In genomic region chr2:240433973-240434727, GRCh38 we compare ENCODE assay signal across 8 cellular contexts. TPM values are rescaled to one million over a fixed set of nuclear protein-coding genes. Genes with fewer than 3 reads are reported as not detected.
DNase-seq lines count a peak whose midpoint lies in the region; ATAC-seq and TF ChIP-seq lines count a peak whose summit lies in the region.

No MANE protein-coding gene starts in this region.

- no peak for ATAC-seq in activated CD4-positive, CD25-positive, alpha-beta regulatory T cell treated with anti-CD3 and anti-CD28 coated beads, Interleukin-2, amount 50 U/mL, for 24 hours
- peak; percentile 34 for ATAC-seq in omental fat pad (ENCODE audit: low FRiP score)
- ATAC-seq in GM18868 (IDR thresholded peaks at IDR 0.05; ENCODE audit: unreplicated experiment): no peak
- no peak for ATAC-seq in GM21619 (IDR thresholded peaks at IDR 0.05; ENCODE audit: unreplicated experiment)

- peak overlapping the region; percentile 65 for H3K4me3 ChIP-seq in fibroblast of villous mesenchyme (ENCODE audit: low read depth, low read length)

- peak; percentile 26 for DNase-seq in activated CD4-positive, CD25-positive, alpha-beta regulatory T cell treated with anti-CD3 and anti-CD28 coated beads, Interleukin-2, amount 50 U/mL, for 72 hours
- DNase-seq in activated CD8-positive, alpha-beta memory T cell treated with anti-CD3 and anti-CD28 coated beads, Interleukin-2, amount 50 U/mL, for 48 hours: peak; percentile 59
- DNase-seq in fibroblast of villous mesenchyme (ENCODE audit: low read depth) (peak; percentile 91), omental fat pad (ENCODE audit: low spot score) (peak; percentile 50), cerebellar nuclear complex (lab: John Stamatoyannopoulos, UW) (no peak)

- no peak for TF ChIP-seq CTCF in fibroblast of villous mesenchyme (IDR thresholded peaks at IDR 0.05; ENCODE audit: insufficient read depth, low read depth, low read length)
- no peak for TF ChIP-seq CTCF in omental fat pad (IDR thresholded peaks at IDR 0.05)

RNA-seq across cellular contexts. Expression of gene GPC1, which starts 1.3 kb away (rescaled TPM):
- total RNA-seq in fibroblast of villous mesenchyme: 88.9 and 106 TPM in 2 replicates
- total RNA-seq in omental fat pad: 10 to 100 TPM; 33.6 to 91.4 (median 39.5) TPM

Comparison
In these comparisons a context has a peak if more than half of its experiments do, and no peak if none do; other contexts are left out.
1. DNase-seq: peak in activated CD4-positive, CD25-positive, alpha-beta regulatory T cell treated with anti-CD3 and anti-CD28 coated beads, Interleukin-2, amount 50 U/mL, for 72 hours (single experiment), activated CD8-positive, alpha-beta memory T cell treated with anti-CD3 and anti-CD28 coated beads, Interleukin-2, amount 50 U/mL, for 48 hours (single experiment), fibroblast of villous mesenchyme (single experiment) and omental fat pad (single experiment); none in cerebellar nuclear complex (0 of 2).